In the genomic region with DNA sequence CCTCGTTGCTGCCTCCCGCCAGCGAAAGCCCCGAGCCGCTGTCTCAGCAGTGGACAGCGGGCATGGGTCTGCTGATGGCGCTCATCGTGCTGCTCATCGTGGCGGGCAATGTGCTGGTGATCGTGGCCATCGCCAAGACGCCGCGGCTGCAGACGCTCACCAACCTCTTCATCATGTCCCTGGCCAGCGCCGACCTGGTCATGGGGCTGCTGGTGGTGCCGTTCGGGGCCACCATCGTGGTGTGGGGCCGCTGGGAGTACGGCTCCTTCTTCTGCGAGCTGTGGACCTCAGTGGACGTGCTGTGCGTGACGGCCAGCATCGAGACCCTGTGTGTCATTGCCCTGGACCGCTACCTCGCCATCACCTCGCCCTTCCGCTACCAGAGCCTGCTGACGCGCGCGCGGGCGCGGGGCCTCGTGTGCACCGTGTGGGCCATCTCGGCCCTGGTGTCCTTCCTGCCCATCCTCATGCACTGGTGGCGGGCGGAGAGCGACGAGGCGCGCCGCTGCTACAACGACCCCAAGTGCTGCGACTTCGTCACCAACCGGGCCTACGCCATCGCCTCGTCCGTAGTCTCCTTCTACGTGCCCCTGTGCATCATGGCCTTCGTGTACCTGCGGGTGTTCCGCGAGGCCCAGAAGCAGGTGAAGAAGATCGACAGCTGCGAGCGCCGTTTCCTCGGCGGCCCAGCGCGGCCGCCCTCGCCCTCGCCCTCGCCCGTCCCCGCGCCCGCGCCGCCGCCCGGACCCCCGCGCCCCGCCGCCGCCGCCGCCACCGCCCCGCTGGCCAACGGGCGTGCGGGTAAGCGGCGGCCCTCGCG, we compare ENCODE assay signal across 8 cellular contexts.
DNase-seq lines count a peak whose midpoint lies in the region; ATAC-seq and TF ChIP-seq lines count a peak whose summit lies in the region.

No MANE protein-coding gene starts in this region.

- peaks cover 0 to 34% (median 17%) of the 10 kb centered on the region in 11 experiments; a peak in 14 of 22 replicates for H3K27me3 ChIP-seq in BLaER1 treated with 17β-estradiol and CSF1 and Interleukin-3, amounts not matched to agents 10 nM and 100 nM
- H3K27me3 ChIP-seq in duodenal mucosa (ENCODE audit: control insufficient read depth in 1 of 2, insufficient read depth in 2 of 2, low read length in 2 of 2): peaks cover 10 to 28% of the 10 kb centered on the region in 2 donors

- peak; percentile 43 for DNase-seq in HuH-7.5 (ENCODE audit: low spot score)
- DNase-seq in nephron progenitor cell: peak; percentile 22
- DNase-seq in HUDEP-2 (lab: John Stamatoyannopoulos, UW; ENCODE audit: unreplicated experiment in 76 of 76): no peak
- no peak for DNase-seq in stimulated activated naive CD4-positive, alpha-beta T cell (lab: John Stamatoyannopoulos, UW)

- peaks cover 20% of the 10 kb centered on the region for H3K4me1 Mint-ChIP-seq in nephron progenitor cell

- H3K36me3 Mint-ChIP-seq in nephron progenitor cell (ENCODE audit: low read depth): no peaks in the 10 kb centered on the region

- H3K4me1 ChIP-seq in BLaER1 treated with 17β-estradiol and CSF1 and Interleukin-3, amounts not matched to agents 10 nM and 100 nM: peaks cover 25 to 79% (median 56%) of the 10 kb centered on the region in 10 experiments
- peaks cover 8 to 13% of the 10 kb centered on the region in 2 donors for H3K4me1 ChIP-seq in duodenal mucosa (ENCODE audit: control insufficient read depth in 1 of 2, insufficient read depth in 2 of 2, low read length in 2 of 2)

- peaks cover 96% of the 10 kb centered on the region for H3K27me3 Mint-ChIP-seq in nephron progenitor cell (ENCODE audit: low read depth, poor library complexity)

- H4K20me1 ChIP-seq in BLaER1 treated with 17β-estradiol and CSF1 and Interleukin-3, amounts not matched to agents 10 nM and 100 nM: peaks cover 0 to 18% (median 7%) of the 10 kb centered on the region in 11 experiments; a peak in 10 of 22 replicates

- H3K4me3 ChIP-seq in BLaER1 treated with 17β-estradiol and CSF1 and Interleukin-3, amounts not matched to agents 10 nM and 100 nM: peak overlapping the region; percentile 67 to 80 (median 70)
- H3K4me3 ChIP-seq in duodenal mucosa (ENCODE audit: low read depth in 1 of 2, low read length in 2 of 2): peak overlapping the region; percentile 57 to 62

- H3K9ac ChIP-seq in BLaER1 treated with 17β-estradiol and CSF1 and Interleukin-3, amounts not matched to agents 10 nM and 100 nM: peak overlapping the region; percentile 75 to 89 (median 83)
- peak overlapping the region in 1 of 2 donors; percentile 32 for H3K9ac ChIP-seq in duodenal mucosa (ENCODE audit: low read depth in 1 of 2, low read length in 2 of 2)

- peak overlapping the region; percentile 51 to 93 (median 78); a peak in 19 of 22 replicates for H3K27ac ChIP-seq in BLaER1 treated with 17β-estradiol and CSF1 and Interleukin-3, amounts not matched to agents 10 nM and 100 nM
- peak overlapping the region; percentile 25 for H3K27ac ChIP-seq in duodenal mucosa (ENCODE audit: low read depth, low read length)

- H3K9me3 ChIP-seq in BLaER1 treated with 17β-estradiol and CSF1 and Interleukin-3, amounts not matched to agents 10 nM and 100 nM (replicated peaks in 1 of 11): peaks cover 0 to 26% (median 8%) of the 10 kb centered on the region in 11 experiments; a peak in 11 of 22 replicates
- no peaks in the 10 kb centered on the region for H3K9me3 ChIP-seq in duodenal mucosa (ENCODE audit: control insufficient read depth in 1 of 2, low read length in 2 of 2)

- ATAC-seq in HG03097 (IDR thresholded peaks at IDR 0.05; ENCODE audit: low FRiP score, unreplicated experiment): no peak
- no peak for ATAC-seq in HG03196 (IDR thresholded peaks at IDR 0.05; ENCODE audit: unreplicated experiment)

- peaks cover 0 to 49% (median 0%) of the 10 kb centered on the region in 11 experiments; a peak in 5 of 22 replicates for H3K36me3 ChIP-seq in BLaER1 treated with 17β-estradiol and CSF1 and Interleukin-3, amounts not matched to agents 10 nM and 100 nM
- no peaks in the 10 kb centered on the region for H3K36me3 ChIP-seq in duodenal mucosa (ENCODE audit: control insufficient read depth in 1 of 2, insufficient read depth in 2 of 2, low read length in 2 of 2)

- H3K4me2 ChIP-seq in BLaER1 treated with 17β-estradiol and CSF1 and Interleukin-3, amounts not matched to agents 10 nM and 100 nM: peak overlapping the region; percentile 84 to 99 (median 94)

- peak overlapping the region; percentile 80 for H3K4me3 Mint-ChIP-seq in nephron progenitor cell

- peaks cover 3% of the 10 kb centered on the region for H3K9me3 Mint-ChIP-seq in nephron progenitor cell

- TF ChIP-seq CTCF in nephron progenitor cell (IDR thresholded peaks at IDR 0.05): no peak

- no peak overlapping the region for H3K27ac Mint-ChIP-seq in nephron progenitor cell

Comparison
In these comparisons a context has a peak if more than half of its experiments do, and no peak if none do; other contexts are left out.
1. DNase-seq: peak in HuH-7.5 (single experiment) and nephron progenitor cell (single experiment); none in HUDEP-2 (0 of 76) and stimulated activated naive CD4-positive, alpha-beta T cell (0 of 6).